1 cellular context compared by ENCODE assay signal in the genomic region with DNA sequence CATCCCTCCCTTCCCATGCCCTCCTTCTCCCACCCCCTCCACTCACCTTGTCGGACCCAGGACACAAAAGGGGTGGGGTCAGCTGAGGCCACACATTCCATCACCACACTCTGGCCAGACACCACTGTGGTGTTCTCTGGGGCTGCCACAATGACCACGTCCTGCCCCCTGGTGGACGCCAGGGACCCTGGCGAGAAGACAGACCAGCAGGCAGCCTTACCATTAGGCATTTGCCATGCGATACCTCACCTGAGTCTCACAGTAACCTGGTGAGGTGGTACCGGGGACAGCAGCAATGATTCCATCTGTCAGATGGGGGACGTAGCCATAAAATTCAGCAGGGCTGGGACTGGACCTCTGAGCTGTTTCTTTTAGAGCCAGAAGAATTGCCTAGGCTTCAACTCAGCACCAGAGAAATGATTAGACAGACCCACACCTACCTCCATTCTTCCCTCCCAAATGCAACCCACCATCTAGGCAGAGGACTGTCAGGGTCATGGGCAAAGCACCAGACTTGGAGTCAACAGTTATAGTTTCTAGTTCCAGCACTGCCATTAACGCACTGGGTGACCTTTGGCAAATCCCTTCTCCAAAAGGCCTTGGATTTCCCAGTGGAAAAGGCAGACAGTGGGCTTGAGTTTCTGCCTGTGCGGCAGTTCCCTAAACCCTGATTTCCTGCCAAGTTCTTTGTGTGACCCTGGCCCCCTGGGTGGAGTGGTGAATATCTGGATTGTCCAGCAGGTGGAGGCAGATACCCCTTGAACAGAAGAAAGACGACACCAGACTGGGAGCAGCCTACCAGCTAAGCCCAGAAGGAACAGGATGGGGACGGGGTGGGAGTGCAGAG.
A peak's percentile ranks its signal among the peaks of the same experiment; 100 is the strongest.
TF ChIP-seq lines count a peak whose summit lies in the region.

No MANE protein-coding gene starts in this region.

TF ChIP-seq in HepG2, 621 proteins besides CTCF, POLR2A, EP300 and RAD21 (continues in another document):
- TF ChIP-seq, protein P1, sequence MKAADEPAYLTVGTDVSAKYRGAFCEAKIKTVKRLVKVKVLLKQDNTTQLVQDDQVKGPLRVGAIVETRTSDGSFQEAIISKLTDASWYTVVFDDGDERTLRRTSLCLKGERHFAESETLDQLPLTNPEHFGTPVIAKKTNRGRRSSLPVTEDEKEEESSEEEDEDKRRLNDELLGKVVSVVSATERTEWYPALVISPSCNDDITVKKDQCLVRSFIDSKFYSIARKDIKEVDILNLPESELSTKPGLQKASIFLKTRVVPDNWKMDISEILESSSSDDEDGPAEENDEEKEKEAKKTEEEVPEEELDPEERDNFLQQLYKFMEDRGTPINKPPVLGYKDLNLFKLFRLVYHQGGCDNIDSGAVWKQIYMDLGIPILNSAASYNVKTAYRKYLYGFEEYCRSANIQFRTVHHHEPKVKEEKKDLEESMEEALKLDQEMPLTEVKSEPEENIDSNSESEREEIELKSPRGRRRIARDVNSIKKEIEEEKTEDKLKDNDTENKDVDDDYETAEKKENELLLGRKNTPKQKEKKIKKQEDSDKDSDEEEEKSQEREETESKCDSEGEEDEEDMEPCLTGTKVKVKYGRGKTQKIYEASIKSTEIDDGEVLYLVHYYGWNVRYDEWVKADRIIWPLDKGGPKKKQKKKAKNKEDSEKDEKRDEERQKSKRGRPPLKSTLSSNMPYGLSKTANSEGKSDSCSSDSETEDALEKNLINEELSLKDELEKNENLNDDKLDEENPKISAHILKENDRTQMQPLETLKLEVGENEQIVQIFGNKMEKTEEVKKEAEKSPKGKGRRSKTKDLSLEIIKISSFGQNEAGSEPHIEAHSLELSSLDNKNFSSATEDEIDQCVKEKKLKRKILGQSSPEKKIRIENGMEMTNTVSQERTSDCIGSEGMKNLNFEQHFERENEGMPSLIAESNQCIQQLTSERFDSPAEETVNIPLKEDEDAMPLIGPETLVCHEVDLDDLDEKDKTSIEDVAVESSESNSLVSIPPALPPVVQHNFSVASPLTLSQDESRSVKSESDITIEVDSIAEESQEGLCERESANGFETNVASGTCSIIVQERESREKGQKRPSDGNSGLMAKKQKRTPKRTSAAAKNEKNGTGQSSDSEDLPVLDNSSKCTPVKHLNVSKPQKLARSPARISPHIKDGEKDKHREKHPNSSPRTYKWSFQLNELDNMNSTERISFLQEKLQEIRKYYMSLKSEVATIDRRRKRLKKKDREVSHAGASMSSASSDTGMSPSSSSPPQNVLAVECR (CRISPR knock-in tag; IDR thresholded peaks at IDR 0.05; ENCODE audit: borderline replicate concordance): peak; percentile 39; the same call in 1 of the 2 replicates
- peak; percentile 55; the same call in 1 of the 2 replicates for TF ChIP-seq FOXC1 (CRISPR knock-in tag; IDR thresholded peaks at IDR 0.05; ENCODE audit: borderline replicate concordance)
- no peak for TF ChIP-seq NR2C2 (CRISPR knock-in tag; IDR thresholded peaks at IDR 0.05; ENCODE audit: borderline replicate concordance)
- 0 out of 2 replicates have a peak, but pooled peaks have one; percentile 29 for TF ChIP-seq ZNF772 (CRISPR knock-in tag; IDR thresholded peaks at IDR 0.05)
- TF ChIP-seq RXRA (CRISPR knock-in tag; IDR thresholded peaks at IDR 0.05): peak; percentile 83
- TF ChIP-seq GATA4 (IDR thresholded peaks at IDR 0.05; ENCODE audit: borderline replicate concordance, low read depth): no peak
- no peak for TF ChIP-seq KDM3A (CRISPR knock-in tag; IDR thresholded peaks at IDR 0.05; ENCODE audit: low read depth)
- 0 out of 2 replicates have a peak, but pooled peaks have one; percentile 30 for TF ChIP-seq MTF2 (CRISPR knock-in tag; IDR thresholded peaks at IDR 0.05; ENCODE audit: borderline replicate concordance)
- no peak for TF ChIP-seq MXI1 (IDR thresholded peaks at IDR 0.05; ENCODE audit: borderline replicate concordance, low read depth, low read length)
- TF ChIP-seq RNF2 (conservative IDR thresholded peaks at IDR 0.05; ENCODE audit: low read depth): no peak
- TF ChIP-seq, protein P2, sequence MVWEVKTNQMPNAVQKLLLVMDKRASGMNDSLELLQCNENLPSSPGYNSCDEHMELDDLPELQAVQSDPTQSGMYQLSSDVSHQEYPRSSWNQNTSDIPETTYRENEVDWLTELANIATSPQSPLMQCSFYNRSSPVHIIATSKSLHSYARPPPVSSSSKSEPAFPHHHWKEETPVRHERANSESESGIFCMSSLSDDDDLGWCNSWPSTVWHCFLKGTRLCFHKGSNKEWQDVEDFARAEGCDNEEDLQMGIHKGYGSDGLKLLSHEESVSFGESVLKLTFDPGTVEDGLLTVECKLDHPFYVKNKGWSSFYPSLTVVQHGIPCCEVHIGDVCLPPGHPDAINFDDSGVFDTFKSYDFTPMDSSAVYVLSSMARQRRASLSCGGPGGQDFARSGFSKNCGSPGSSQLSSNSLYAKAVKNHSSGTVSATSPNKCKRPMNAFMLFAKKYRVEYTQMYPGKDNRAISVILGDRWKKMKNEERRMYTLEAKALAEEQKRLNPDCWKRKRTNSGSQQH (CRISPR knock-in tag; IDR thresholded peaks at IDR 0.05; ENCODE audit: low read depth): no peak
- no peak for TF ChIP-seq SMAD1 (CRISPR knock-in tag; IDR thresholded peaks at IDR 0.05; ENCODE audit: borderline replicate concordance, low read depth)
- TF ChIP-seq, protein P3, sequence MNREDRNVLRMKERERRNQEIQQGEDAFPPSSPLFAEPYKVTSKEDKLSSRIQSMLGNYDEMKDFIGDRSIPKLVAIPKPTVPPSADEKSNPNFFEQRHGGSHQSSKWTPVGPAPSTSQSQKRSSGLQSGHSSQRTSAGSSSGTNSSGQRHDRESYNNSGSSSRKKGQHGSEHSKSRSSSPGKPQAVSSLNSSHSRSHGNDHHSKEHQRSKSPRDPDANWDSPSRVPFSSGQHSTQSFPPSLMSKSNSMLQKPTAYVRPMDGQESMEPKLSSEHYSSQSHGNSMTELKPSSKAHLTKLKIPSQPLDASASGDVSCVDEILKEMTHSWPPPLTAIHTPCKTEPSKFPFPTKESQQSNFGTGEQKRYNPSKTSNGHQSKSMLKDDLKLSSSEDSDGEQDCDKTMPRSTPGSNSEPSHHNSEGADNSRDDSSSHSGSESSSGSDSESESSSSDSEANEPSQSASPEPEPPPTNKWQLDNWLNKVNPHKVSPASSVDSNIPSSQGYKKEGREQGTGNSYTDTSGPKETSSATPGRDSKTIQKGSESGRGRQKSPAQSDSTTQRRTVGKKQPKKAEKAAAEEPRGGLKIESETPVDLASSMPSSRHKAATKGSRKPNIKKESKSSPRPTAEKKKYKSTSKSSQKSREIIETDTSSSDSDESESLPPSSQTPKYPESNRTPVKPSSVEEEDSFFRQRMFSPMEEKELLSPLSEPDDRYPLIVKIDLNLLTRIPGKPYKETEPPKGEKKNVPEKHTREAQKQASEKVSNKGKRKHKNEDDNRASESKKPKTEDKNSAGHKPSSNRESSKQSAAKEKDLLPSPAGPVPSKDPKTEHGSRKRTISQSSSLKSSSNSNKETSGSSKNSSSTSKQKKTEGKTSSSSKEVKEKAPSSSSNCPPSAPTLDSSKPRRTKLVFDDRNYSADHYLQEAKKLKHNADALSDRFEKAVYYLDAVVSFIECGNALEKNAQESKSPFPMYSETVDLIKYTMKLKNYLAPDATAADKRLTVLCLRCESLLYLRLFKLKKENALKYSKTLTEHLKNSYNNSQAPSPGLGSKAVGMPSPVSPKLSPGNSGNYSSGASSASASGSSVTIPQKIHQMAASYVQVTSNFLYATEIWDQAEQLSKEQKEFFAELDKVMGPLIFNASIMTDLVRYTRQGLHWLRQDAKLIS (CRISPR knock-in tag; IDR thresholded peaks at IDR 0.05): no peak
- TF ChIP-seq, protein P4, sequence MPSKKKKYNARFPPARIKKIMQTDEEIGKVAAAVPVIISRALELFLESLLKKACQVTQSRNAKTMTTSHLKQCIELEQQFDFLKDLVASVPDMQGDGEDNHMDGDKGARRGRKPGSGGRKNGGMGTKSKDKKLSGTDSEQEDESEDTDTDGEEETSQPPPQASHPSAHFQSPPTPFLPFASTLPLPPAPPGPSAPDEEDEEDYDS (CRISPR knock-in tag; IDR thresholded peaks at IDR 0.05): no peak
- TF ChIP-seq NFYC (CRISPR knock-in tag; IDR thresholded peaks at IDR 0.05): no peak
- TF ChIP-seq, protein P5, sequence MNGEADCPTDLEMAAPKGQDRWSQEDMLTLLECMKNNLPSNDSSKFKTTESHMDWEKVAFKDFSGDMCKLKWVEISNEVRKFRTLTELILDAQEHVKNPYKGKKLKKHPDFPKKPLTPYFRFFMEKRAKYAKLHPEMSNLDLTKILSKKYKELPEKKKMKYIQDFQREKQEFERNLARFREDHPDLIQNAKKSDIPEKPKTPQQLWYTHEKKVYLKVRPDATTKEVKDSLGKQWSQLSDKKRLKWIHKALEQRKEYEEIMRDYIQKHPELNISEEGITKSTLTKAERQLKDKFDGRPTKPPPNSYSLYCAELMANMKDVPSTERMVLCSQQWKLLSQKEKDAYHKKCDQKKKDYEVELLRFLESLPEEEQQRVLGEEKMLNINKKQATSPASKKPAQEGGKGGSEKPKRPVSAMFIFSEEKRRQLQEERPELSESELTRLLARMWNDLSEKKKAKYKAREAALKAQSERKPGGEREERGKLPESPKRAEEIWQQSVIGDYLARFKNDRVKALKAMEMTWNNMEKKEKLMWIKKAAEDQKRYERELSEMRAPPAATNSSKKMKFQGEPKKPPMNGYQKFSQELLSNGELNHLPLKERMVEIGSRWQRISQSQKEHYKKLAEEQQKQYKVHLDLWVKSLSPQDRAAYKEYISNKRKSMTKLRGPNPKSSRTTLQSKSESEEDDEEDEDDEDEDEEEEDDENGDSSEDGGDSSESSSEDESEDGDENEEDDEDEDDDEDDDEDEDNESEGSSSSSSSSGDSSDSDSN (CRISPR knock-in tag; IDR thresholded peaks at IDR 0.05): peak; percentile 31; the same call in 1 of the 2 replicates
- TF ChIP-seq ZNF552 (CRISPR knock-in tag; IDR thresholded peaks at IDR 0.05; ENCODE audit: borderline replicate concordance): no peak
- TF ChIP-seq, protein P6, sequence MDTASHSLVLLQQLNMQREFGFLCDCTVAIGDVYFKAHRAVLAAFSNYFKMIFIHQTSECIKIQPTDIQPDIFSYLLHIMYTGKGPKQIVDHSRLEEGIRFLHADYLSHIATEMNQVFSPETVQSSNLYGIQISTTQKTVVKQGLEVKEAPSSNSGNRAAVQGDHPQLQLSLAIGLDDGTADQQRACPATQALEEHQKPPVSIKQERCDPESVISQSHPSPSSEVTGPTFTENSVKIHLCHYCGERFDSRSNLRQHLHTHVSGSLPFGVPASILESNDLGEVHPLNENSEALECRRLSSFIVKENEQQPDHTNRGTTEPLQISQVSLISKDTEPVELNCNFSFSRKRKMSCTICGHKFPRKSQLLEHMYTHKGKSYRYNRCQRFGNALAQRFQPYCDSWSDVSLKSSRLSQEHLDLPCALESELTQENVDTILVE (CRISPR knock-in tag; IDR thresholded peaks at IDR 0.05): no peak
- TF ChIP-seq, protein P7, sequence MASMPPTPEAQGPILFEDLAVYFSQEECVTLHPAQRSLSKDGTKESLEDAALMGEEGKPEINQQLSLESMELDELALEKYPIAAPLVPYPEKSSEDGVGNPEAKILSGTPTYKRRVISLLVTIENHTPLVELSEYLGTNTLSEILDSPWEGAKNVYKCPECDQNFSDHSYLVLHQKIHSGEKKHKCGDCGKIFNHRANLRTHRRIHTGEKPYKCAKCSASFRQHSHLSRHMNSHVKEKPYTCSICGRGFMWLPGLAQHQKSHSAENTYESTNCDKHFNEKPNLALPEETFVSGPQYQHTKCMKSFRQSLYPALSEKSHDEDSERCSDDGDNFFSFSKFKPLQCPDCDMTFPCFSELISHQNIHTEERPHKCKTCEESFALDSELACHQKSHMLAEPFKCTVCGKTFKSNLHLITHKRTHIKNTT (CRISPR knock-in tag; IDR thresholded peaks at IDR 0.05): no peak
- TF ChIP-seq ZFY (CRISPR knock-in tag; IDR thresholded peaks at IDR 0.05): no peak
- TF ChIP-seq ZNF761 (CRISPR knock-in tag; conservative IDR thresholded peaks at IDR 0.05): 0 out of 2 replicates have a peak, but pooled peaks have one; percentile 19
- no peak for TF ChIP-seq BHLHE40 (IDR thresholded peaks at IDR 0.05; ENCODE audit: low read length)
- TF ChIP-seq ZNF143 (CRISPR knock-in tag; IDR thresholded peaks at IDR 0.05): no peak
- no peak for TF ChIP-seq KDM5B (CRISPR knock-in tag; IDR thresholded peaks at IDR 0.05; ENCODE audit: borderline replicate concordance)
- no peak for TF ChIP-seq PHF21A (CRISPR knock-in tag; IDR thresholded peaks at IDR 0.05)
- no peak for TF ChIP-seq ZNF264 (CRISPR knock-in tag; IDR thresholded peaks at IDR 0.05)
- no peak for TF ChIP-seq ZNF136 (CRISPR knock-in tag; IDR thresholded peaks at IDR 0.05; ENCODE audit: low read depth)
- TF ChIP-seq, protein P8, sequence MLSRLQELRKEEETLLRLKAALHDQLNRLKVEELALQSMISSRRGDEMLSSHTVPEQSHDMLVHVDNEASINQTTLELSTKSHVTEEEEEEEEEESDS (CRISPR knock-in tag; IDR thresholded peaks at IDR 0.05; ENCODE audit: borderline replicate concordance): no peak
- TF ChIP-seq TARDBP (CRISPR knock-in tag; IDR thresholded peaks at IDR 0.05): no peak
